8 cellular contexts compared by ENCODE assay signal in genomic region chr5:139246394-139246793, GRCh38. TPM values are rescaled to one million over a fixed set of nuclear protein-coding genes. Genes with fewer than 3 reads are reported as not detected.
DNase-seq lines count a peak whose midpoint lies in the region; ATAC-seq and TF ChIP-seq lines count a peak whose summit lies in the region.

No MANE protein-coding gene starts in this region.

- 27 to 36% methylated on average over 4 of the region's 4 CpGs for WGBS in lower leg skin, 2 donors

- peaks cover 4% of the 10 kb centered on the region for H3K27me3 ChIP-seq in CD4-positive, CD25-positive, alpha-beta regulatory T cell (ENCODE audit: control insufficient read depth, insufficient read depth, low read length)

- peak; percentile 52 to 64 for ATAC-seq in CD4-positive, CD25-positive, alpha-beta regulatory T cell (ENCODE audit: low read depth in 2 of 2)
- peak; percentile 96 to 99 for ATAC-seq in activated naive CD4-positive, alpha-beta T cell treated with anti-CD3 and anti-CD28 coated beads, Interleukin-2, amount 50 U/mL, for 72 hours

- DNase-seq in CD4-positive, CD25-positive, alpha-beta regulatory T cell: peak in 1 of 3 donors; percentile 39
- DNase-seq in NOMO-1 treated with dmso at 0.1 percent for 144 hours (lab: John Stamatoyannopoulos, UW; ENCODE audit: unreplicated experiment): peak; percentile 79
- DNase-seq in activated naive CD4-positive, alpha-beta T cell treated with anti-CD3 and anti-CD28 coated beads, Interleukin-2, amount 50 U/mL, for 72 hours (ENCODE audit: low spot score in 2 of 2): peak; percentile 45 to 57
- no peak for DNase-seq in osteocyte (ENCODE audit: extremely low spot score, unreplicated experiment)
- no peak for DNase-seq in NCI-H526 (lab: John Stamatoyannopoulos, UW)
- no peak for DNase-seq in effector CD8-positive, alpha-beta T cell (lab: John Stamatoyannopoulos, UW)
- DNase-seq in GM19240 (ENCODE audit: insufficient read length, low spot score): no peak
- no peak for DNase-seq in lower leg skin (ENCODE audit: low spot score in 2 of 2)

- H3K27ac Mint-ChIP-seq in CD4-positive, CD25-positive, alpha-beta regulatory T cell: no peak overlapping the region
- H3K27ac Mint-ChIP-seq in activated naive CD4-positive, alpha-beta T cell treated with anti-CD3 and anti-CD28 coated beads, Interleukin-2, amount 50 U/mL, for 72 hours: peak overlapping the region; percentile 82 to 94
- H3K27ac Mint-ChIP-seq in osteocyte (ENCODE audit: unreplicated experiment): peak overlapping the region; percentile 73

- TF ChIP-seq CTCF in osteocyte (IDR thresholded peaks at IDR 0.05) (no peak), lower leg skin (IDR thresholded peaks at IDR 0.05) (no peak)

- TF ChIP-seq POLR2A in lower leg skin (IDR thresholded peaks at IDR 0.05): no peak

- H3K9me3 ChIP-seq in CD4-positive, CD25-positive, alpha-beta regulatory T cell (ENCODE audit: control insufficient read depth in 2 of 2, low read length in 2 of 2): no peaks in the 10 kb centered on the region

- intact Hi-C loops in lower leg skin (cut with DNase I; ENCODE audit: low total_unique reads): no loop called here

- H3K9me3 Mint-ChIP-seq in CD4-positive, CD25-positive, alpha-beta regulatory T cell: peaks cover 0 to 1% (median 0%) of the 10 kb centered on the region in 7 donors
- no peaks in the 10 kb centered on the region for H3K9me3 Mint-ChIP-seq in activated naive CD4-positive, alpha-beta T cell treated with anti-CD3 and anti-CD28 coated beads, Interleukin-2, amount 50 U/mL, for 72 hours
- H3K9me3 Mint-ChIP-seq in osteocyte (ENCODE audit: unreplicated experiment): no peaks in the 10 kb centered on the region

- no peaks in the 10 kb centered on the region for H3K4me1 ChIP-seq in CD4-positive, CD25-positive, alpha-beta regulatory T cell (ENCODE audit: control insufficient read depth, insufficient read depth, low read length, poor library complexity, severe bottlenecking)

- H3K36me3 Mint-ChIP-seq in CD4-positive, CD25-positive, alpha-beta regulatory T cell: no peaks in the 10 kb centered on the region
- H3K36me3 Mint-ChIP-seq in activated naive CD4-positive, alpha-beta T cell treated with anti-CD3 and anti-CD28 coated beads, Interleukin-2, amount 50 U/mL, for 72 hours: no peaks in the 10 kb centered on the region
- H3K36me3 Mint-ChIP-seq in osteocyte (ENCODE audit: unreplicated experiment): no peaks in the 10 kb centered on the region

- no peak overlapping the region for H3K27ac ChIP-seq in CD4-positive, CD25-positive, alpha-beta regulatory T cell (ENCODE audit: insufficient read depth, low read length, poor library complexity, severe bottlenecking)

- H3K36me3 ChIP-seq in CD4-positive, CD25-positive, alpha-beta regulatory T cell (ENCODE audit: control insufficient read depth, insufficient read depth, low read length): no peaks in the 10 kb centered on the region

- peak overlapping the region in 1 of 4 donors; percentile 49 for H3K4me3 Mint-ChIP-seq in CD4-positive, CD25-positive, alpha-beta regulatory T cell
- H3K4me3 Mint-ChIP-seq in osteocyte (ENCODE audit: unreplicated experiment): no peak overlapping the region

- no peak overlapping the region for H3K4me3 ChIP-seq in CD4-positive, CD25-positive, alpha-beta regulatory T cell (ENCODE audit: low read depth, low read length)
- H3K4me3 ChIP-seq in lower leg skin (ENCODE audit: low read depth, poor library complexity, severe bottlenecking): no peak overlapping the region

- peaks cover 2% of the 10 kb centered on the region for H3K27me3 Mint-ChIP-seq in CD4-positive, CD25-positive, alpha-beta regulatory T cell
- H3K27me3 Mint-ChIP-seq in osteocyte (ENCODE audit: unreplicated experiment): peaks cover 5% of the 10 kb centered on the region

- peaks cover 0 to 6% (median 2%) of the 10 kb centered on the region in 4 donors for H3K4me1 Mint-ChIP-seq in CD4-positive, CD25-positive, alpha-beta regulatory T cell
- peaks cover 11% of the 10 kb centered on the region for H3K4me1 Mint-ChIP-seq in osteocyte (ENCODE audit: unreplicated experiment)

RNA-seq across cellular contexts. Expression of gene MATR3, which starts 47.1 kb away (rescaled TPM):
- total RNA-seq in CD4-positive, CD25-positive, alpha-beta regulatory T cell: 391 TPM
- 100 to 1,000 TPM; 327 to 383 (median 361) TPM for polyA plus RNA-seq in CD4-positive, CD25-positive, alpha-beta regulatory T cell
- 100 to 1,000 TPM; 160 to 182 TPM for total RNA-seq in activated naive CD4-positive, alpha-beta T cell treated with anti-CD3 and anti-CD28 coated beads, Interleukin-2, amount 50 U/mL, for 72 hours
- 216 and 218 TPM in 2 replicates for total RNA-seq in osteocyte
- 100 to 1,000 TPM; 108 to 135 (median 122) TPM for total RNA-seq in lower leg skin

RNA-seq across cellular contexts. Expression of gene SIL1, which starts 48.2 kb away (rescaled TPM):
- 12.3 TPM for total RNA-seq in CD4-positive, CD25-positive, alpha-beta regulatory T cell
- 10 to 100 TPM in 3 of 4 donors, 1 to 10 TPM in 1; 9.8 to 12.3 (median 11.0) TPM for polyA plus RNA-seq in CD4-positive, CD25-positive, alpha-beta regulatory T cell
- total RNA-seq in activated naive CD4-positive, alpha-beta T cell treated with anti-CD3 and anti-CD28 coated beads, Interleukin-2, amount 50 U/mL, for 72 hours: 10 to 100 TPM; 29.7 to 31.4 TPM
- total RNA-seq in osteocyte: 58.0 and 58.4 TPM in 2 replicates
- 10 to 100 TPM; 35.1 to 45.4 (median 39.3) TPM for total RNA-seq in lower leg skin

Comparison
In these comparisons a context has a peak if more than half of its experiments do, and no peak if none do; other contexts are left out.
1. DNase-seq: peak in NOMO-1 treated with dmso at 0.1 percent for 144 hours (single experiment) and activated naive CD4-positive, alpha-beta T cell treated with anti-CD3 and anti-CD28 coated beads, Interleukin-2, amount 50 U/mL, for 72 hours (2 of 2); none in osteocyte (single experiment), NCI-H526 (0 of 2), effector CD8-positive, alpha-beta T cell (single experiment), GM19240 (single experiment) and lower leg skin (0 of 2).
2. H3K27ac Mint-ChIP-seq: peak in activated naive CD4-positive, alpha-beta T cell treated with anti-CD3 and anti-CD28 coated beads, Interleukin-2, amount 50 U/mL, for 72 hours (2 of 2) and osteocyte (single experiment); none in CD4-positive, CD25-positive, alpha-beta regulatory T cell (0 of 3).